In genomic region chr20:25195014-25195961, GRCh38 we compare ENCODE assay signal across 8 cellular contexts. TPM values are rescaled to one million over a fixed set of nuclear protein-coding genes. Genes with fewer than 3 reads are reported as not detected.
DNase-seq lines count a peak whose midpoint lies in the region; ATAC-seq and TF ChIP-seq lines count a peak whose summit lies in the region.

ENTPD6 (plus strand) TSS chr20:25195712; CDS start chr20:25206537, 10,825 bp downstream.

- H3K36me3 ChIP-seq in ovary (no peaks in the 10 kb centered on the region), thymus (ENCODE audit: control insufficient read depth, insufficient read depth) (peaks cover 6% of the 10 kb centered on the region)

- H3K27me3 ChIP-seq in ovary (no peaks in the 10 kb centered on the region), thymus (ENCODE audit: control insufficient read depth, insufficient read depth) (no peaks in the 10 kb centered on the region)

- H3K9me3 Mint-ChIP-seq in activated naive CD8-positive, alpha-beta T cell (ENCODE audit: low read depth): no peaks in the 10 kb centered on the region
- H3K9me3 Mint-ChIP-seq in glutamatergic neuron (ENCODE audit: unreplicated experiment): peaks cover 17% of the 10 kb centered on the region

- peak within 1 kb of the TSS; percentile 87 for H3K27ac Mint-ChIP-seq in activated naive CD8-positive, alpha-beta T cell
- H3K27ac Mint-ChIP-seq in glutamatergic neuron (ENCODE audit: unreplicated experiment): peak within 1 kb of the TSS; percentile 96

- H3K4me1 ChIP-seq in ovary (ENCODE audit: insufficient read depth) (peaks cover 22% of the 10 kb centered on the region), thymus (ENCODE audit: control insufficient read depth, insufficient read depth, low read length) (peaks cover 28% of the 10 kb centered on the region)

- WGBS in ovary, 3 donors: 7 to 8% (median 8%) methylated on average over 65 to 75 of the region's 75 CpGs
- 5% methylated on average over 75 of the region's 75 CpGs for WGBS in thymus

- H3K4me3 ChIP-seq in NB4 (ENCODE audit: low read depth, low read length) (peak within 1 kb of the TSS; percentile 81), ovary (peak within 1 kb of the TSS; percentile 77), thymus (ENCODE audit: low read length) (peak within 1 kb of the TSS; percentile 71)

- TF ChIP-seq CTCF in GM10266 (IDR thresholded peaks at IDR 0.05; ENCODE audit: control insufficient read depth, insufficient read depth, low read depth, missing control alignments) (peak; percentile 26), NB4 (IDR thresholded peaks at IDR 0.05; ENCODE audit: low read depth, low read length) (no peak), glutamatergic neuron (IDR thresholded peaks at IDR 0.05; ENCODE audit: partially characterized antibody, unreplicated experiment) (no peak), ovary (IDR thresholded peaks at IDR 0.05) (no peak)

- DNase-seq in GM10266 (ENCODE audit: extremely low spot score) (peak; percentile 98), NB4 (ENCODE audit: low read depth) (peak; percentile 93), SKM-1 (lab: John Stamatoyannopoulos, UW; ENCODE audit: unreplicated experiment) (peak; percentile 61), glutamatergic neuron (peak; percentile 95), ovary (peak; percentile 92 to 98 (median 96))

- H3K9me3 ChIP-seq in ovary (no peaks in the 10 kb centered on the region), thymus (ENCODE audit: control insufficient read depth) (no peaks in the 10 kb centered on the region)

- TF ChIP-seq POLR2A in NB4 (IDR thresholded peaks at IDR 0.05; ENCODE audit: extremely low read depth, insufficient read length) (peak; percentile 62), ovary (IDR thresholded peaks at IDR 0.05) (peak; percentile 82)

- peak within 1 kb of the TSS; percentile 93 for H3K4me3 Mint-ChIP-seq in activated naive CD8-positive, alpha-beta T cell
- peak within 1 kb of the TSS; percentile 100 for H3K4me3 Mint-ChIP-seq in glutamatergic neuron (ENCODE audit: unreplicated experiment)

- no peaks in the 10 kb centered on the region for H3K27me3 Mint-ChIP-seq in activated naive CD8-positive, alpha-beta T cell
- peaks cover 20% of the 10 kb centered on the region for H3K27me3 Mint-ChIP-seq in glutamatergic neuron (ENCODE audit: unreplicated experiment)

- H3K4me1 Mint-ChIP-seq in activated naive CD8-positive, alpha-beta T cell (ENCODE audit: low read depth): peaks cover 51% of the 10 kb centered on the region
- H3K4me1 Mint-ChIP-seq in glutamatergic neuron (ENCODE audit: low read depth, unreplicated experiment): peaks cover 27% of the 10 kb centered on the region

- no peaks in the 10 kb centered on the region for H3K36me3 Mint-ChIP-seq in activated naive CD8-positive, alpha-beta T cell
- H3K36me3 Mint-ChIP-seq in glutamatergic neuron (ENCODE audit: unreplicated experiment): no peaks in the 10 kb centered on the region

- intact Hi-C loops in ovary (cut with DNase I): loop anchor here in 3 of 4 donors (5.0 to 10.0 kb wide), 4 partner anchors 50 to 200 kb away; partner anchors contain the start of genes ABHD12 (in 3 of the 3), PYGB (in 2 of the 3) and APMAP (in 1 of the 3)

- ATAC-seq in HG02588 (IDR thresholded peaks at IDR 0.05; ENCODE audit: unreplicated experiment): peak; percentile 79

- no peak for TF ChIP-seq EP300 in ovary (IDR thresholded peaks at IDR 0.05)

- H3K27ac ChIP-seq in ovary: peak within 1 kb of the TSS; percentile 58 to 75
- H3K27ac ChIP-seq in thymus (ENCODE audit: low read depth): peak within 1 kb of the TSS; percentile 98

RNA-seq across cellular contexts. Expression of gene ENTPD6, which starts in this region (rescaled TPM):
- 191 TPM for total RNA-seq in glutamatergic neuron (ENCODE audit: unreplicated experiment)
- 10 to 100 TPM; 34.9 to 73.8 (median 66.5) TPM for total RNA-seq in ovary
- 10 to 100 TPM; 38.7 to 47.1 TPM for polyA plus RNA-seq in ovary
- polyA plus RNA-seq in thymus: 71.0 TPM

Comparison
In these comparisons a context has a peak if more than half of its experiments do, and no peak if none do; other contexts are left out.
1. Peak in every context shown above with its lines: DNase-seq, ATAC-seq, H3K4me3 ChIP-seq and H3K27ac ChIP-seq.